Comparison of ENCODE assay signal across 29 cellular contexts in the genomic region with DNA sequence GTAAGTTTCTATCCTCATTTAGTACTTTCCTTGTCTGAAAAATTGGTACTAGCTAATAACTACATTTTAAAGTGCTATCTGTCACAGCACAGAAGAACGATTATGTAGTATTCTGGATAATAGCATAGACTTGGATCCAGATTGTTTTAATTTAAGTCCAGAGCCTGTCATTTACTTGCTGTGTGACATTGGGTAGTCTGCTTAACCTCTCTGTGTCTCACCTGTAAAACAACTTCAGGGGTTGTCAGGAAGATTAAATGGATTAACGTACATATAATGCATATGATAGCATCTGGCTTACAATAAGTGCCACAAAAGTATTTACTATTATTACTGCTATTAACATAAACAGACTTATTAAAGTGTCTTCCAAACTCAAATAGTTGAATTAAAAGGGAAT.
"Had no signal": no experiment of that assay in that cellular context is flagged by ENCODE, and none has a peak within 500 bp of the region (broad histone marks: within the 10 kb centered on the region; RNA-seq: fewer than 3 reads in every experiment).

No MANE protein-coding gene starts in this region.

- H3K27me3 ChIP-seq: stomach, testis, thyroid gland, tibial artery, tibial nerve, transverse colon, upper lobe of left lung, uterus, vagina had no signal

- ATAC-seq: stimulated activated effector memory CD8-positive, alpha-beta T cell treated with anti-CD3 and anti-CD28 coated beads, Interleukin-12 subunit alpha, Interleukin-12 subunit beta, amount 100 ng/mL, for 72 hours; stimulated activated memory B cell treated with anti-CD40 and anti-IgM and Interleukin-4, amounts not matched to agents 10 μg/mL and 1 μg/mL and 100 μg/mL, for 72 hours; stimulated activated naive B cell treated with anti-CD40 and anti-IgM and Interleukin-4, amounts not matched to agents 10 μg/mL and 1 μg/mL and 100 μg/mL, for 72 hours; stimulated activated naive CD8-positive, alpha-beta T cell treated with anti-CD3 and anti-CD28 coated beads, Interleukin-15, amount 100 ng/mL, for 72 hours; stimulated activated naive CD8-positive, alpha-beta T cell treated with anti-CD3 and anti-CD28 coated beads, Interleukin-15, Interleukin-2, amounts not matched to agents 100 U/mL and 50 U/mL, for 24 hours; upper lobe of right lung had no signal

- FAIRE-seq: urothelium cell line had no signal

- DNase-seq: stimulated activated CD4-positive, alpha-beta T cell treated with anti-CD3 and anti-CD28 coated beads, Interleukin-2, amount 100 ng/mL, for 48 hours; stimulated activated CD4-positive, alpha-beta T cell treated with anti-CD3 and anti-CD28 coated beads, Interleukin-4, amount 100 ng/mL, for 1 hour; stimulated activated CD4-positive, alpha-beta T cell treated with anti-CD3 and anti-CD28 coated beads, Interleukin-4, amount 100 ng/mL, for 24 hours; stimulated activated CD4-positive, alpha-beta T cell treated with anti-CD3 and anti-CD28 coated beads, Interleukin-4, amount 100 ng/mL, for 4 hours; stimulated activated CD8-positive, alpha-beta memory T cell treated with anti-CD3 and anti-CD28 coated beads, Interleukin-4, amount 100 ng/mL, for 48 hours; stimulated activated naive B cell treated with anti-CD40 and anti-IgM and Interleukin-4, amounts not matched to agents 10 μg/mL and 1 μg/mL and 100 μg/mL, for 72 hours; stimulated activated naive CD4-positive, alpha-beta T cell; stimulated activated naive CD4-positive, alpha-beta T cell treated with Interleukin-2 at 50 U/mL for 16 hours; stimulated activated naive CD8-positive, alpha-beta T cell treated with anti-CD3 and anti-CD28 coated beads, Interleukin-15, amount 100 ng/mL, for 72 hours; stimulated activated naive CD8-positive, alpha-beta T cell treated with anti-CD3 and anti-CD28 coated beads, Interleukin-15, Interleukin-2, amounts not matched to agents 100 U/mL and 50 U/mL, for 24 hours; stomach; substantia nigra; testis; thyroid gland; tibial artery; transverse colon; trophoblast cell; upper lobe of left lung; upper lobe of right lung; uterus had no signal

- H3K9me3 ChIP-seq: stomach, suprapubic skin, testis, thoracic aorta, thyroid gland, tibial artery, tibial nerve, transverse colon, upper lobe of left lung, upper lobe of right lung, uterus, vagina had no signal

- H3K9me3 Mint-ChIP-seq: stimulated activated effector memory CD8-positive, alpha-beta T cell treated with anti-CD3 and anti-CD28 coated beads, Interleukin-12 subunit alpha, Interleukin-12 subunit beta, amount 100 ng/mL, for 72 hours; stimulated activated memory B cell treated with anti-CD40 and anti-IgM and Interleukin-4, amounts not matched to agents 10 μg/mL and 1 μg/mL and 100 μg/mL, for 72 hours; stimulated activated naive CD8-positive, alpha-beta T cell treated with anti-CD3 and anti-CD28 coated beads, Interleukin-15, Interleukin-2, amounts not matched to agents 100 ng/mL and 50 ng/mL, for 24 hours; type B pancreatic cell had no signal

- H3K4me1 ChIP-seq: stomach, suprapubic skin, testis, thyroid gland, tibial artery, tibial nerve, transverse colon, upper lobe of left lung, upper lobe of right lung, uterus, vagina had no signal

- H3K4me1 Mint-ChIP-seq: stimulated activated effector memory CD8-positive, alpha-beta T cell treated with anti-CD3 and anti-CD28 coated beads, Interleukin-12 subunit alpha, Interleukin-12 subunit beta, amount 100 ng/mL, for 72 hours; stimulated activated memory B cell treated with anti-CD40 and anti-IgM and Interleukin-4, amounts not matched to agents 10 μg/mL and 1 μg/mL and 100 μg/mL, for 72 hours; stimulated activated naive B cell treated with anti-CD40 and anti-IgM and Interleukin-4, amounts not matched to agents 10 μg/mL and 1 μg/mL and 100 μg/mL, for 72 hours had no signal

- H3K36me3 Mint-ChIP-seq: stimulated activated effector memory CD8-positive, alpha-beta T cell treated with anti-CD3 and anti-CD28 coated beads, Interleukin-12 subunit alpha, Interleukin-12 subunit beta, amount 100 ng/mL, for 72 hours; stimulated activated memory B cell treated with anti-CD40 and anti-IgM and Interleukin-4, amounts not matched to agents 10 μg/mL and 1 μg/mL and 100 μg/mL, for 72 hours; stimulated activated naive B cell treated with anti-CD40 and anti-IgM and Interleukin-4, amounts not matched to agents 10 μg/mL and 1 μg/mL and 100 μg/mL, for 72 hours; type B pancreatic cell had no signal

- H3K27ac Mint-ChIP-seq: stimulated activated effector memory CD8-positive, alpha-beta T cell treated with anti-CD3 and anti-CD28 coated beads, Interleukin-12 subunit alpha, Interleukin-12 subunit beta, amount 100 ng/mL, for 72 hours; stimulated activated memory B cell treated with anti-CD40 and anti-IgM and Interleukin-4, amounts not matched to agents 10 μg/mL and 1 μg/mL and 100 μg/mL, for 72 hours; stimulated activated naive B cell treated with anti-CD40 and anti-IgM and Interleukin-4, amounts not matched to agents 10 μg/mL and 1 μg/mL and 100 μg/mL, for 72 hours; stimulated activated naive CD8-positive, alpha-beta T cell treated with anti-CD3 and anti-CD28 coated beads, Interleukin-15, amount 100 ng/mL, for 72 hours; stimulated activated naive CD8-positive, alpha-beta T cell treated with anti-CD3 and anti-CD28 coated beads, Interleukin-15, Interleukin-2, amounts not matched to agents 100 ng/mL and 50 ng/mL, for 24 hours; type B pancreatic cell had no signal

- H3K27ac ChIP-seq: stomach, suprapubic skin, testis, thoracic aorta, thyroid gland, tibial artery, tibial nerve, transverse colon, upper lobe of left lung, upper lobe of right lung, uterus, vagina had no signal

- H3K4me3 ChIP-seq: stomach, suprapubic skin, testis, thoracic aorta, thyroid gland, tibial artery, tibial nerve, transverse colon, upper lobe of left lung, upper lobe of right lung, uterus, vagina had no signal

- H3K4me3 Mint-ChIP-seq: stimulated activated effector memory CD8-positive, alpha-beta T cell treated with anti-CD3 and anti-CD28 coated beads, Interleukin-12 subunit alpha, Interleukin-12 subunit beta, amount 100 ng/mL, for 72 hours; stimulated activated memory B cell treated with anti-CD40 and anti-IgM and Interleukin-4, amounts not matched to agents 10 μg/mL and 1 μg/mL and 100 μg/mL, for 72 hours; stimulated activated naive B cell treated with anti-CD40 and anti-IgM and Interleukin-4, amounts not matched to agents 10 μg/mL and 1 μg/mL and 100 μg/mL, for 72 hours; stimulated activated naive CD8-positive, alpha-beta T cell treated with anti-CD3 and anti-CD28 coated beads, Interleukin-15, amount 100 ng/mL, for 72 hours; stimulated activated naive CD8-positive, alpha-beta T cell treated with anti-CD3 and anti-CD28 coated beads, Interleukin-15, Interleukin-2, amounts not matched to agents 100 ng/mL and 50 ng/mL, for 24 hours; type B pancreatic cell had no signal

- H3K36me3 ChIP-seq: stomach, suprapubic skin, thoracic aorta, thyroid gland, tibial artery, tibial nerve, transverse colon, upper lobe of left lung, upper lobe of right lung, uterus, vagina had no signal
